18 cellular contexts compared by ENCODE assay signal in genomic region chr17:80637286-80637703, GRCh38.
DNase-seq lines count a peak whose midpoint lies in the region; ATAC-seq and TF ChIP-seq lines count a peak whose summit lies in the region.
"Had no signal": no experiment of that assay in that cellular context is flagged by ENCODE, and none has a peak within 500 bp of the region (broad histone marks: within the 10 kb centered on the region; RNA-seq: fewer than 3 reads in every experiment).

No MANE protein-coding gene starts in this region.

- no peak overlapping the region for H2AK5ac ChIP-seq in mesendoderm (ENCODE audit: low read length)

- no peak for TF ChIP-seq EP300 in gastroesophageal sphincter (IDR thresholded peaks at IDR 0.05)

- no peaks in the 10 kb centered on the region for H3K9me3 ChIP-seq in OCI-LY1 (ENCODE audit: low read length)
- no peaks in the 10 kb centered on the region for H3K9me3 ChIP-seq in gastroesophageal sphincter
- H3K9me3 ChIP-seq: BLaER1, HAP-1 had no signal

- H3K4me1 ChIP-seq in OCI-LY1 (ENCODE audit: insufficient read depth, low read length, severe bottlenecking) (peaks cover 37% of the 10 kb centered on the region), mesendoderm (ENCODE audit: control insufficient read depth, low read depth, low read length) (no peaks in the 10 kb centered on the region), gastroesophageal sphincter (no peaks in the 10 kb centered on the region)
- H3K4me1 ChIP-seq: HAP-1, heart left ventricle had no signal

- H4K5ac ChIP-seq in mesendoderm (ENCODE audit: low read length) = no peak overlapping the region

- H3K4ac ChIP-seq in mesendoderm (ENCODE audit: low read depth, low read length) = no peak overlapping the region

- in situ Hi-C loops in G401 (cut with HindIII; ENCODE audit: low sequenced_read_pairs) = loop anchor here (5.0 kb wide), 1 partner anchor 90 kb away; no protein-coding TSS in a partner anchor

- no CpG with 5 or more reads among the region's 13 CpGs for WGBS in mesendoderm (ENCODE audit: extremely low coverage, insufficient coverage, low lambda C conversion rate)
- 83 to 84% methylated on average over 12 of the region's 13 CpGs for WGBS in gastroesophageal sphincter (ENCODE audit: low coverage in 1 of 2), 2 donors

- no peak overlapping the region for H3K18ac ChIP-seq in mesendoderm (ENCODE audit: low read length)

- H3K9ac ChIP-seq in OCI-LY1 (ENCODE audit: low read length) (peak overlapping the region; percentile 55; the same call in 1 of the 2 replicates), mesendoderm (ENCODE audit: low read length) (no peak overlapping the region)
- H3K9ac ChIP-seq: BLaER1 had no signal

- no peaks in the 10 kb centered on the region for H3F3A ChIP-seq in OCI-LY1 (ENCODE audit: insufficient read depth, low read length)

- H3K4me2 ChIP-seq in OCI-LY1 (ENCODE audit: low read length) (peak overlapping the region; percentile 53), mesendoderm (ENCODE audit: low read length) (no peak overlapping the region)
- H3K4me2 ChIP-seq: BLaER1 had no signal

- TF ChIP-seq CTCF in OCI-LY1 (IDR thresholded peaks at IDR 0.05; ENCODE audit: low read length) (no peak), gastroesophageal sphincter (IDR thresholded peaks at IDR 0.05) (no peak)

- no peak overlapping the region for H3K56ac ChIP-seq in mesendoderm (ENCODE audit: low read length)

- TF ChIP-seq POLR2A in gastroesophageal sphincter (IDR thresholded peaks at IDR 0.05) = no peak

- H3K27me3 ChIP-seq in OCI-LY1 (ENCODE audit: insufficient read depth, low read length) (no peaks in the 10 kb centered on the region), mesendoderm (ENCODE audit: insufficient read depth, low read length, poor library complexity) (no peaks in the 10 kb centered on the region), gastroesophageal sphincter (no peaks in the 10 kb centered on the region)
- H3K27me3 ChIP-seq: BLaER1, heart left ventricle had no signal

- H2BK120ac ChIP-seq in mesendoderm (ENCODE audit: low read depth, low read length) = no peak overlapping the region

- H3K27ac ChIP-seq in OCI-LY1 (ENCODE audit: low read depth, low read length, poor library complexity, severe bottlenecking) = peak overlapping the region; percentile 89
- H3K27ac ChIP-seq in mesendoderm (ENCODE audit: low read depth, low read length) = no peak overlapping the region
- no peak overlapping the region for H3K27ac ChIP-seq in gastroesophageal sphincter
- H3K27ac ChIP-seq: BLaER1, heart left ventricle had no signal

- H4K8ac ChIP-seq in mesendoderm (ENCODE audit: low read depth, low read length) = no peak overlapping the region

- ATAC-seq in GM19452 (IDR thresholded peaks at IDR 0.05; ENCODE audit: unreplicated experiment) = no peak
- no peak for ATAC-seq in gastroesophageal sphincter
- ATAC-seq: activated CD4-positive, CD25-positive, alpha-beta regulatory T cell treated with anti-CD3 and anti-CD28 coated beads, Interleukin-2, amount 50 U/mL, for 24 hours; heart left ventricle had no signal

- H3K4me3 ChIP-seq in OCI-LY1 (ENCODE audit: low read depth, low read length, poor library complexity, severe bottlenecking) = peak overlapping the region; percentile 21
- no peak overlapping the region for H3K4me3 ChIP-seq in mesendoderm (ENCODE audit: low read length)
- no peak overlapping the region for H3K4me3 ChIP-seq in gastroesophageal sphincter
- H3K4me3 ChIP-seq: BLaER1, HAP-1, heart left ventricle had no signal

- H3K36me3 ChIP-seq in OCI-LY1 (ENCODE audit: insufficient read depth, low read length) (no peaks in the 10 kb centered on the region; the same call in 1 of the 2 replicates), mesendoderm (ENCODE audit: control insufficient read depth, insufficient read depth, low read length) (no peaks in the 10 kb centered on the region), gastroesophageal sphincter (no peaks in the 10 kb centered on the region)
- H3K36me3 ChIP-seq: HAP-1, heart left ventricle had no signal

- H2BK15ac ChIP-seq in mesendoderm (replicated peaks; ENCODE audit: low read depth) = no peak overlapping the region

- peak; percentile 19 for DNase-seq in G401 (ENCODE audit: low spot score)
- DNase-seq in NCI-H1092 (lab: John Stamatoyannopoulos, UW) = peak; percentile 9
- peak; percentile 68 for DNase-seq in left kidney (ENCODE audit: low read depth, low spot score)
- no peak for DNase-seq in mesendoderm
- DNase-seq in NCI-H1105 (lab: John Stamatoyannopoulos, UW) = no peak
- DNase-seq: activated T-cell treated with anti-CD3 and anti-CD28 coated beads, Interleukin-2, amount 50 U/mL, for 1 hour; cortex of kidney; DND-41; erythroblast; heart left ventricle; kidney glomerular epithelial cell; NCI-H524 treated with DMSO at 0.1 percent for 48 hours had no signal

- no peak overlapping the region for H2AFZ ChIP-seq in OCI-LY1 (ENCODE audit: low read length)

- H2BK5ac ChIP-seq in mesendoderm (ENCODE audit: low read length) = no peak overlapping the region

- H3K9me2 ChIP-seq in OCI-LY1 (ENCODE audit: low read depth, low read length) = no peaks in the 10 kb centered on the region

- H3K79me1 ChIP-seq in mesendoderm (ENCODE audit: low read length) = peaks cover 37% of the 10 kb centered on the region

- H3K79me2 ChIP-seq in OCI-LY1 (ENCODE audit: insufficient read depth, low read length) (no peaks in the 10 kb centered on the region), mesendoderm (ENCODE audit: control insufficient read depth, insufficient read depth, low read length) (peaks cover 19% of the 10 kb centered on the region)

- H4K20me1 ChIP-seq in OCI-LY1 (ENCODE audit: insufficient read depth, low read length) = no peaks in the 10 kb centered on the region

- no peak overlapping the region for H3K23ac ChIP-seq in mesendoderm (ENCODE audit: low read length)

Comparison
In these comparisons a context has a peak if more than half of its experiments do, and no peak if none do; other contexts are left out.
1. DNase-seq: peak in G401 (single experiment), NCI-H1092 (single experiment) and left kidney (single experiment); none in mesendoderm (single experiment) and NCI-H1105 (single experiment).